Comparison of ENCODE assay signal across 9 cellular contexts in the genomic region with DNA sequence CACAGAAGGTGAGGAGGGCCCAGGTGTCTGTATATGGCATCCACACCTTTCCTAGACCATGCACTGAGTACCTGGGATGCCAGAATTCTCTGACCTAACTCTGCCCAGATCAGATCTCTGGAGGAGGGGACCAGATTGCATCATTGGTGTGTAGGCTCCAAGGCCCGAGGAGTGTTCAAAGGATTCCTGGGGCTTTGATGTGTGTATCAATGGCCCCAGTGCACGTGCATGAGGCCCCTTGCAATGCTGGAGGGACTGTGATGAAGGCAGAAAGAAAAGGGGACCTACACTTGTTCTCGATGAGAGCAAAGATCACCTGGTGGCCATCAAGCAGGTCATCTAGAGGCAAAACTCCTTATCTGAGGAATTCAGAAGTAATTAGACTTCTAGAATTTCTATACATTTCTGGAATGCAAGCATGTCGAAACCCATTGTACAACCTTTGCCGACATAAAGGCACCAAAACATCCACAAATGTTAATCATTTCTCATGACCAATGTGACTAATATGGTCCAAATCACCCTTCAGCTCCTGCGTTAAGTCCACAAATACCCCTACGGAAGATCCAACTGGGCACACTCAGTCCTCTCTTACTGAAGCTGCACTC.
"Had no signal": no experiment of that assay in that cellular context is flagged by ENCODE, and none has a peak within 500 bp of the region (broad histone marks: within the 10 kb centered on the region; RNA-seq: fewer than 3 reads in every experiment).

No MANE protein-coding gene starts in this region.

- H3K27ac Mint-ChIP-seq: GM23338, H9 had no signal

- DNase-seq: H9, HCEC 1CT, IMR-90, KG1 had no signal

- H3K4me2 ChIP-seq: GM23338 had no signal

- FAIRE-seq: H1, H54, HTR-8/SVneo, K562 had no signal

- H3K4me3 Mint-ChIP-seq: GM23338, H9 had no signal

- H2AFZ ChIP-seq: GM23338 had no signal

- ATAC-seq: GM23338, K562 had no signal

- H3K4me3 ChIP-seq: GM23338, K562 had no signal
